In the genomic region with DNA sequence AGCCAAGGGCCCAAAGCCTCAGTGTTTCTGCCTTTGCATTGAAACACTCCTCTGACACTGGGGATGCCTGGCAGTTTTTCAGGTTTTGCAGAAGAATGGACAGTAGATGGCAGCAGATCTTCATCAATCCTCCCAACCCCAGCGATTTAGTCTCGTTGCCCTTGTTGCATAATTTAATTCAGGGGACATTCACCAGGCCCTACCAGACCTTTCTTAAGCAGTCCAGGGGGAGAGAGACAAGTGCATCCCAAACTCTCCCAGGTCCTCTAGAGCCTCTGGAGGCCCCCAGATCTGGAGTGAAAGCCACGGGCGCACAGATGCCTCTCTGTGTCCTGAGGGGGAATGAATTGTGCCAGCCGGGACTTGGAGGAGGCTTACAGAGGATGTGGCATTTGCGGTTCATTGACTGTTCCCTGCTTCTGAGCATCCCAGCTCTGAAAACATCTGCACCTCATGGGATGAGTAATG, we compare ENCODE assay signal across 8 cellular contexts. TPM values are rescaled to one million over a fixed set of nuclear protein-coding genes. Genes with fewer than 3 reads are reported as not detected.
DNase-seq lines count a peak whose midpoint lies in the region; ATAC-seq, FAIRE-seq and TF ChIP-seq lines count a peak whose summit lies in the region.

No MANE protein-coding gene starts in this region.

- H3K27me3 Mint-ChIP-seq in activated CD8-positive, alpha-beta T cell treated with anti-CD3 and anti-CD28 coated beads for 36 hours, result no peaks in the 10 kb centered on the region

- H3K27me3 ChIP-seq in parathyroid adenoma (ENCODE audit: control insufficient read depth, insufficient read depth, low read length), result no peaks in the 10 kb centered on the region

- H3K36me3 Mint-ChIP-seq in activated CD8-positive, alpha-beta T cell treated with anti-CD3 and anti-CD28 coated beads for 36 hours (ENCODE audit: low read depth), result no peaks in the 10 kb centered on the region

- H3K79me2 ChIP-seq in parathyroid adenoma, result peaks cover 31% of the 10 kb centered on the region

- peak; percentile 31 for ATAC-seq in HG03139 (IDR thresholded peaks at IDR 0.05; ENCODE audit: unreplicated experiment)
- ATAC-seq in activated CD8-positive, alpha-beta T cell treated with anti-CD3 and anti-CD28 coated beads for 36 hours, result peak; percentile 49

- POLR2A ChIA-PET in activated CD8-positive, alpha-beta T cell treated with anti-CD3 and anti-CD28 coated beads for 36 hours (lab: Charles Lee), result interaction anchor here (0.6 kb wide), 1 partner anchor 322 kb away, joined by 4 read pairs; no protein-coding TSS in a partner anchor

- DNase-seq in AG20443 (ENCODE audit: low spot score) (peak; percentile 80), GM12891 (ENCODE audit: insufficient read length, low spot score) (peak; percentile 47), NCI-H460 (ENCODE audit: extremely low read depth, low read depth) (peak; percentile 71), globus pallidus (ENCODE audit: low spot score) (peak; percentile 77)
- DNase-seq in activated CD8-positive, alpha-beta T cell treated with anti-CD3 and anti-CD28 coated beads for 36 hours, result peak; percentile 46
- no peak for DNase-seq in NK-92 treated with Interleukin-12 subunit alpha and Interleukin-12 subunit beta, amount 100 ng/mL, for 24 hours (lab: John Stamatoyannopoulos, UW)

- no peak for TF ChIP-seq POLR2A in GM12891 (IDR thresholded peaks at IDR 0.05; ENCODE audit: low read depth, low read length)

- H3K9me3 ChIP-seq in parathyroid adenoma (ENCODE audit: control insufficient read depth, low read length), result no peaks in the 10 kb centered on the region

- CTCF ChIA-PET in activated CD8-positive, alpha-beta T cell treated with anti-CD3 and anti-CD28 coated beads for 36 hours (lab: Charles Lee), result interaction anchor here (0.9 to 1.7 kb wide), 5 partner anchors 134 to 333 kb away, joined by 3 to 8 read pairs (median 4); no protein-coding TSS in a partner anchor

- H3K4me2 ChIP-seq in parathyroid adenoma (ENCODE audit: low read length), result no peak overlapping the region

- peak; percentile 83 for FAIRE-seq in GM12891 (lab: Jason Lieb, UNC)

- no peaks in the 10 kb centered on the region for H3K9me3 Mint-ChIP-seq in activated CD8-positive, alpha-beta T cell treated with anti-CD3 and anti-CD28 coated beads for 36 hours

- no peaks in the 10 kb centered on the region for H3K36me3 ChIP-seq in parathyroid adenoma (ENCODE audit: control insufficient read depth, insufficient read depth, low read length)

- H2AFZ ChIP-seq in parathyroid adenoma, result no peak overlapping the region

- peaks cover 10% of the 10 kb centered on the region for H3K4me1 Mint-ChIP-seq in activated CD8-positive, alpha-beta T cell treated with anti-CD3 and anti-CD28 coated beads for 36 hours (ENCODE audit: low read depth)

- no peak overlapping the region for H3K9ac ChIP-seq in parathyroid adenoma

- no peak overlapping the region for H3K27ac ChIP-seq in parathyroid adenoma

- H3K4me3 ChIP-seq in parathyroid adenoma (ENCODE audit: low read depth, low read length), result no peak overlapping the region

- peak; percentile 60 for TF ChIP-seq CTCF in activated CD8-positive, alpha-beta T cell treated with anti-CD3 and anti-CD28 coated beads for 36 hours (IDR thresholded peaks at IDR 0.05)
- peak; percentile 45 for TF ChIP-seq CTCF in parathyroid adenoma (IDR thresholded peaks at IDR 0.05)

- H3K4me3 Mint-ChIP-seq in activated CD8-positive, alpha-beta T cell treated with anti-CD3 and anti-CD28 coated beads for 36 hours, result no peak overlapping the region

- intact Hi-C loops in activated CD8-positive, alpha-beta T cell treated with anti-CD3 and anti-CD28 coated beads for 36 hours (cut with micrococcal nuclease), result loop anchor here (5.0 kb wide), 2 partner anchors 176 to 321 kb away; no protein-coding TSS in a partner anchor

- H3K27ac Mint-ChIP-seq in activated CD8-positive, alpha-beta T cell treated with anti-CD3 and anti-CD28 coated beads for 36 hours, result no peak overlapping the region

- peaks cover 9% of the 10 kb centered on the region for H3K4me1 ChIP-seq in parathyroid adenoma

TF ChIP-seq in GM12891, 5 proteins besides CTCF, POLR2A, EP300 and RAD21:
- no peak for TF ChIP-seq PAX5 (IDR thresholded peaks at IDR 0.05; ENCODE audit: insufficient read depth, low read length, severe bottlenecking)
- no peak for TF ChIP-seq TAF1 (IDR thresholded peaks at IDR 0.05; ENCODE audit: low read depth, low read length)
- TF ChIP-seq SPI1 (IDR thresholded peaks at IDR 0.05; ENCODE audit: low read depth, low read length), result no peak
- TF ChIP-seq POLR2AphosphoS5 (IDR thresholded peaks at IDR 0.05; ENCODE audit: low read depth, low read length), result no peak
- TF ChIP-seq POU2F2 (IDR thresholded peaks at IDR 0.05; ENCODE audit: low read depth, low read length), result peak; percentile 53; the same call in 1 of the 2 replicates

RNA-seq across cellular contexts. Expression of gene MINDY4, which starts 29.6 kb away (rescaled TPM):
- 0.89 TPM for polyA plus RNA-seq in GM12891 (2012; ENCODE audit: low read depth, missing spikeins)
- 3.6 and 4.0 TPM in 2 replicates for total RNA-seq in NCI-H460 (2014; rRNA removed; shearing (Covaris generic))
- polyA plus RNA-seq in NCI-H460 (2014; cell fraction: nucleus; rRNA removed), result 2.9 and 6.4 TPM in 2 replicates
- 1 to 10 TPM; 1.3 to 1.7 TPM for total RNA-seq in activated CD8-positive, alpha-beta T cell treated with anti-CD3 and anti-CD28 coated beads for 36 hours

RNA-seq across cellular contexts. Expression of gene INMT, which starts 48.9 kb away (rescaled TPM):
- 0.10 TPM for polyA plus RNA-seq in GM12891 (2012; ENCODE audit: low read depth, missing spikeins)
- not detected in 2 replicates for total RNA-seq in NCI-H460 (2014; rRNA removed; shearing (Covaris generic))
- polyA plus RNA-seq in NCI-H460 (2014; cell fraction: nucleus; rRNA removed), result 0.40 TPM in 1 of 2 replicates, not detected in the other
- total RNA-seq in activated CD8-positive, alpha-beta T cell treated with anti-CD3 and anti-CD28 coated beads for 36 hours, result not detected
